ENCODE assay signal across 33 cellular contexts in genomic region chr1:178243890-178244289, GRCh38.
"Had no signal": no experiment of that assay in that cellular context is flagged by ENCODE, and none has a peak within 500 bp of the region (broad histone marks: within the 10 kb centered on the region; RNA-seq: fewer than 3 reads in every experiment).

No MANE protein-coding gene starts in this region.

- DNase-seq: activated B cell treated with CpG ODN at 0.5 μM for 24 hours; activated CD4-positive, alpha-beta memory T cell treated with anti-CD3 and anti-CD28 coated beads for 36 hours; activated CD4-positive, alpha-beta T cell treated with anti-CD3 and anti-CD28 coated beads for 4 hours; activated CD4-positive, alpha-beta T cell treated with anti-CD3 and anti-CD28 coated beads, Interleukin-2, amount 10 ng/mL, durations not matched to agents 24 days and 14 days; activated CD4-positive, alpha-beta T cell treated with anti-CD3 and anti-CD28 coated beads, Interleukin-2, amount 50 U/mL, for 1 hour; activated CD4-positive, alpha-beta T cell treated with anti-CD3 and anti-CD28 coated beads, Interleukin-2, amount 50 U/mL, for 4 hours; activated CD4-positive, CD25-positive, alpha-beta regulatory T cell treated with anti-CD3 and anti-CD28 coated beads, Interleukin-2, amount 50 U/mL, for 72 hours; activated CD8-positive, alpha-beta memory T cell treated with anti-CD3 and anti-CD28 coated beads, Interleukin-2, amount 50 U/mL, for 4 hours; activated CD8-positive, alpha-beta T cell treated with anti-CD3 and anti-CD28 coated beads for 36 hours; activated effector memory CD4-positive, alpha-beta T cell treated with anti-CD3 and anti-CD28 coated beads, Interleukin-2, amount 50 U/mL, for 16 hours; activated gamma-delta T cell treated with Interleukin-2 at 50 U/mL for 16 hours; activated naive CD4-positive, alpha-beta T cell; activated naive CD4-positive, alpha-beta T cell treated with anti-CD3 and anti-CD28 coated beads for 36 hours; activated naive CD4-positive, alpha-beta T cell treated with anti-CD3 and anti-CD28 coated beads, Interleukin-2, amount 50 U/mL, for 16 hours; activated naive CD8-positive, alpha-beta T cell treated with anti-CD3 and anti-CD28 coated beads for 36 hours; activated T-cell treated with anti-CD3 and anti-CD28 coated beads for 4 hours; activated T-cell treated with anti-CD3 and anti-CD28 coated beads, Interleukin-2, amount 50 U/mL, for 1 hour; activated T-cell treated with anti-CD3 and anti-CD28 coated beads, Interleukin-2, amount 50 U/mL, for 4 hours; activated T-cell treated with anti-CD3 and anti-CD28 coated beads, Interleukin-2, amount 50 U/mL, for 72 hours; adrenal gland; amniotic stem cell; aorta; body of pancreas; brain microvascular endothelial cell; central memory CD4-positive, alpha-beta T cell; T-helper 2 cell; T-helper 9 cell had no signal

- H3K36me3 ChIP-seq: adrenal gland, brain microvascular endothelial cell, breast epithelium had no signal

- H3K9me3 ChIP-seq: body of pancreas had no signal

- H3K4me1 ChIP-seq: breast epithelium had no signal

- H3K27me3 ChIP-seq: adrenal gland, body of pancreas, brain microvascular endothelial cell, breast epithelium had no signal

- FAIRE-seq: astrocyte, TTC549 had no signal

- ATAC-seq: activated CD8-positive, alpha-beta T cell treated with anti-CD3 and anti-CD28 coated beads for 36 hours; activated naive CD4-positive, alpha-beta T cell treated with anti-CD3 and anti-CD28 coated beads, Interleukin-2, amount 50 U/mL, for 72 hours; activated T-cell treated with anti-CD3 and anti-CD28 coated beads, Interleukin-2, amount 50 U/mL, for 4 hours; activated T-cell treated with anti-CD3 and anti-CD28 coated beads, Interleukin-2, amount 50 U/mL, for 72 hours; activated T-helper 17 cell treated with anti-CD3 and anti-CD28 coated beads, Interleukin-2, amount 50 U/mL, for 72 hours; body of pancreas had no signal

- H3K4me3 ChIP-seq: adrenal gland, body of pancreas, breast epithelium had no signal

- H3K27ac ChIP-seq: adrenal gland, body of pancreas, brain microvascular endothelial cell, breast epithelium, VCaP had no signal
